Comparison of ENCODE assay signal across 7 cellular contexts in the genomic region with DNA sequence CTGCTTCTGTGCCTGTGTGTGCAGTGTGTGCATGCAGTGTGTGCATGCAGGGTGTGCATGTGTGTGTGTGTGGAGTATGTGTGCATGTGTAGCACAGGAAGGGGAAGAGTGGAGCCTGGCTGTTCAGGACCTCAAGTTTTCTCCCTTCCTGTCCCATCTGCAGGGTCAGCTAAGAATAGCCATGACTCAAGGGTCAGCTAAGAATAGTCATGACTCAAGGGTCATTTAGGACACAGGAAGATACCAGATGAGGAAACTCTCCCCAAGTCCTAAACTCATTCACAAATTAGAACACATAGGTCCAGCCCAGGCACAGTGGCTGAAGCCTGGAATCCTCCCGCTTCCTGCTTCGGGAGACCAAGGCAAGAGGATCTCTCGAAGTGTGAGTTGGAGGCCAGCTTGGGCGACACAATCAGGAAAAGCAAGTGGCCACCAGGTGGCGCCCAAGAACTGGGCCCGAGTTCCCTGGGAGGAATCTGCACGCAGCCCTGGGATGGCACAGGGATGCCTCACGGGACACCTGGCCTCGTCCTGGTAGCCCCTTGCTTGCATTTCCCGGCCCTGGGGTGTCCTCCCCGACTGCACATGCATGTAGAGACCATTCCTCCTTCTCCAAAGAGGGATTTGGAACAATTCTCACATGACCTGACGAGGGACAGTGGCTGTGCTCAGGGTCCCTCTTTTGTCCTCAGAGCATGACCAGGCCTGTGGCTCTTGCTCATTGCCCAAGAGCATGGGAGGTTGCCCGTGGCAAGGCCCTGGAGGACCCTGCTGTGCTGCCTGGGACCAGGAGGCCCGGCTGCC. TPM values are rescaled to one million over a fixed set of nuclear protein-coding genes. Genes with fewer than 3 reads are reported as not detected.
DNase-seq lines count a peak whose midpoint lies in the region; ATAC-seq and TF ChIP-seq lines count a peak whose summit lies in the region.

No MANE protein-coding gene starts in this region.

- H3K4me1 Mint-ChIP-seq in effector memory CD8-positive, alpha-beta T cell (ENCODE audit: low read depth in 2 of 2), result peaks cover 0 to 8% of the 10 kb centered on the region in 2 donors
- H3K4me1 Mint-ChIP-seq in naive thymus-derived CD8-positive, alpha-beta T cell, result peaks cover 4 to 22% (median 12%) of the 10 kb centered on the region in 4 donors

- peak; percentile 61 for ATAC-seq in effector memory CD8-positive, alpha-beta T cell (replicated peaks)
- peak in 1 of 2 donors; percentile 62 for ATAC-seq in naive thymus-derived CD8-positive, alpha-beta T cell
- no peak for ATAC-seq in stimulated activated naive CD8-positive, alpha-beta T cell treated with anti-CD3 and anti-CD28 coated beads, Interleukin-15, Interleukin-2, amounts not matched to agents 100 U/mL and 50 U/mL, for 24 hours

- no peaks in the 10 kb centered on the region for H3K9me3 ChIP-seq in HEK293 (ENCODE audit: control insufficient read depth, insufficient read depth, low read depth, low read length)

- H3K9me3 Mint-ChIP-seq in effector memory CD8-positive, alpha-beta T cell, result no peaks in the 10 kb centered on the region
- H3K9me3 Mint-ChIP-seq in naive thymus-derived CD8-positive, alpha-beta T cell, result no peaks in the 10 kb centered on the region

- peaks cover 24 to 45% of the 10 kb centered on the region in 2 donors for H3K27me3 Mint-ChIP-seq in effector memory CD8-positive, alpha-beta T cell
- H3K27me3 Mint-ChIP-seq in naive thymus-derived CD8-positive, alpha-beta T cell, result peaks cover 0 to 8% (median 3%) of the 10 kb centered on the region in 5 donors

- no peak for DNase-seq in GM12864 (ENCODE audit: low read depth)
- DNase-seq in NCI-H2196 treated with DMSO at 0.1 percent for 48 hours (lab: John Stamatoyannopoulos, UW; ENCODE audit: unreplicated experiment), result peak; percentile 16
- DNase-seq in activated CD4-positive, alpha-beta T cell treated with anti-CD3 and anti-CD28 coated beads, Interleukin-2, amount 50 U/mL, for 1 hour, result peak; percentile 74
- peak; percentile 65 to 67 (median 66) for DNase-seq in effector memory CD8-positive, alpha-beta T cell
- peak; percentile 17 to 74 (median 52) for DNase-seq in naive thymus-derived CD8-positive, alpha-beta T cell
- peak; percentile 84 for DNase-seq in stimulated activated naive CD8-positive, alpha-beta T cell treated with anti-CD3 and anti-CD28 coated beads, Interleukin-15, Interleukin-2, amounts not matched to agents 100 U/mL and 50 U/mL, for 24 hours

- no peak overlapping the region for H3K27ac Mint-ChIP-seq in effector memory CD8-positive, alpha-beta T cell
- no peak overlapping the region for H3K27ac Mint-ChIP-seq in naive thymus-derived CD8-positive, alpha-beta T cell

- no peaks in the 10 kb centered on the region for H3K36me3 Mint-ChIP-seq in effector memory CD8-positive, alpha-beta T cell (ENCODE audit: insufficient read depth)
- no peaks in the 10 kb centered on the region for H3K36me3 Mint-ChIP-seq in naive thymus-derived CD8-positive, alpha-beta T cell

- no peak overlapping the region for H3K27ac ChIP-seq in HEK293 (ENCODE audit: extremely low read depth, low read depth, low read length)

- CTCF ChIA-PET in HEK293 (lab: Yijun Ruan, JAX), result interaction anchor here (0.5 to 1.5 kb wide), 16 partner anchors 10 to 820 kb away, joined by 3 to 11 read pairs (median 3); no protein-coding TSS in a partner anchor

- H3K4me3 Mint-ChIP-seq in effector memory CD8-positive, alpha-beta T cell, result no peak overlapping the region
- H3K4me3 Mint-ChIP-seq in naive thymus-derived CD8-positive, alpha-beta T cell, result no peak overlapping the region

- no peaks in the 10 kb centered on the region for H3K36me3 ChIP-seq in HEK293 (ENCODE audit: control insufficient read depth in 2 of 2, insufficient read depth in 1 of 2, low read length in 2 of 2)

- no peak overlapping the region for H3K4me3 ChIP-seq in GM12864 (ENCODE audit: low read depth, low read length)
- no peak overlapping the region for H3K4me3 ChIP-seq in HEK293 (ENCODE audit: low read depth, low read length)

- TF ChIP-seq CTCF in GM12864 (IDR thresholded peaks at IDR 0.05; ENCODE audit: low read depth, low read length, missing control alignments) (peak; percentile 93), HEK293 (tag by site-specific recombination; IDR thresholded peaks at IDR 0.05) (peak; percentile 46; the same call in 1 of the 2 replicates)

- POLR2A ChIA-PET in HEK293 (lab: Yijun Ruan, JAX), result interaction anchor here (0.5 to 0.6 kb wide), 2 partner anchors 471 to 511 kb away, joined by 3 to 5 read pairs; no protein-coding TSS in a partner anchor
- POLR2A ChIA-PET in naive thymus-derived CD8-positive, alpha-beta T cell (lab: Charles Lee), result interaction anchor here (0.7 to 1.1 kb wide), 3 partner anchors 21 to 104 kb away, joined by 3 read pairs; no protein-coding TSS in a partner anchor

- no peaks in the 10 kb centered on the region for H3K4me1 ChIP-seq in HEK293 (ENCODE audit: control insufficient read depth, insufficient read depth, low read length)

TF ChIP-seq in HEK293, 187 proteins besides CTCF, POLR2A, EP300 and RAD21 (continues in another document):
- no peak for TF ChIP-seq GFI1B (tag by site-specific recombination; IDR thresholded peaks at IDR 0.05)
- TF ChIP-seq ZNF426 (tag by site-specific recombination; IDR thresholded peaks at IDR 0.05), result no peak
- TF ChIP-seq ZNF791 (tag by site-specific recombination; IDR thresholded peaks at IDR 0.05), result no peak
- TF ChIP-seq, protein P1, sequence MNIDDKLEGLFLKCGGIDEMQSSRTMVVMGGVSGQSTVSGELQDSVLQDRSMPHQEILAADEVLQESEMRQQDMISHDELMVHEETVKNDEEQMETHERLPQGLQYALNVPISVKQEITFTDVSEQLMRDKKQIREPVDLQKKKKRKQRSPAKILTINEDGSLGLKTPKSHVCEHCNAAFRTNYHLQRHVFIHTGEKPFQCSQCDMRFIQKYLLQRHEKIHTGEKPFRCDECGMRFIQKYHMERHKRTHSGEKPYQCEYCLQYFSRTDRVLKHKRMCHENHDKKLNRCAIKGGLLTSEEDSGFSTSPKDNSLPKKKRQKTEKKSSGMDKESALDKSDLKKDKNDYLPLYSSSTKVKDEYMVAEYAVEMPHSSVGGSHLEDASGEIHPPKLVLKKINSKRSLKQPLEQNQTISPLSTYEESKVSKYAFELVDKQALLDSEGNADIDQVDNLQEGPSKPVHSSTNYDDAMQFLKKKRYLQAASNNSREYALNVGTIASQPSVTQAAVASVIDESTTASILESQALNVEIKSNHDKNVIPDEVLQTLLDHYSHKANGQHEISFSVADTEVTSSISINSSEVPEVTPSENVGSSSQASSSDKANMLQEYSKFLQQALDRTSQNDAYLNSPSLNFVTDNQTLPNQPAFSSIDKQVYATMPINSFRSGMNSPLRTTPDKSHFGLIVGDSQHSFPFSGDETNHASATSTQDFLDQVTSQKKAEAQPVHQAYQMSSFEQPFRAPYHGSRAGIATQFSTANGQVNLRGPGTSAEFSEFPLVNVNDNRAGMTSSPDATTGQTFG (tag by site-specific recombination; IDR thresholded peaks at IDR 0.05; ENCODE audit: borderline replicate concordance), result no peak
- TF ChIP-seq ZNF654 (tag by site-specific recombination; IDR thresholded peaks at IDR 0.05; ENCODE audit: low read depth), result peak; percentile 44
- no peak for TF ChIP-seq ZNF623 (tag by site-specific recombination; IDR thresholded peaks at IDR 0.05)
- no peak for TF ChIP-seq ZNF560 (tag by site-specific recombination; IDR thresholded peaks at IDR 0.05; ENCODE audit: borderline replicate concordance)
- no peak for TF ChIP-seq ZNF24 (tag by site-specific recombination; IDR thresholded peaks at IDR 0.05)
- TF ChIP-seq, protein P2, sequence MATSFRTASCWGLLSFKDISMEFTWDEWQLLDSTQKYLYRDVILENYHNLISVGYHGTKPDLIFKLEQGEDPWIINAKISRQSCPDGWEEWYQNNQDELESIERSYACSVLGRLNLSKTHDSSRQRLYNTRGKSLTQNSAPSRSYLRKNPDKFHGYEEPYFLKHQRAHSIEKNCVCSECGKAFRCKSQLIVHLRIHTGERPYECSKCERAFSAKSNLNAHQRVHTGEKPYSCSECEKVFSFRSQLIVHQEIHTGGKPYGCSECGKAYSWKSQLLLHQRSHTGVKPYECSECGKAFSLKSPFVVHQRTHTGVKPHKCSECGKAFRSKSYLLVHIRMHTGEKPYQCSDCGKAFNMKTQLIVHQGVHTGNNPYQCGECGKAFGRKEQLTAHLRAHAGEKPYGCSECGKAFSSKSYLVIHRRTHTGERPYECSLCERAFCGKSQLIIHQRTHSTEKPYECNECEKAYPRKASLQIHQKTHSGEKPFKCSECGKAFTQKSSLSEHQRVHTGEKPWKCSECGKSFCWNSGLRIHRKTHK (tag by site-specific recombination; IDR thresholded peaks at IDR 0.05), result no peak
- TF ChIP-seq ZSCAN30 (tag by site-specific recombination; IDR thresholded peaks at IDR 0.05), result peak; percentile 36; the same call in 1 of the 2 replicates
- TF ChIP-seq, protein P3, sequence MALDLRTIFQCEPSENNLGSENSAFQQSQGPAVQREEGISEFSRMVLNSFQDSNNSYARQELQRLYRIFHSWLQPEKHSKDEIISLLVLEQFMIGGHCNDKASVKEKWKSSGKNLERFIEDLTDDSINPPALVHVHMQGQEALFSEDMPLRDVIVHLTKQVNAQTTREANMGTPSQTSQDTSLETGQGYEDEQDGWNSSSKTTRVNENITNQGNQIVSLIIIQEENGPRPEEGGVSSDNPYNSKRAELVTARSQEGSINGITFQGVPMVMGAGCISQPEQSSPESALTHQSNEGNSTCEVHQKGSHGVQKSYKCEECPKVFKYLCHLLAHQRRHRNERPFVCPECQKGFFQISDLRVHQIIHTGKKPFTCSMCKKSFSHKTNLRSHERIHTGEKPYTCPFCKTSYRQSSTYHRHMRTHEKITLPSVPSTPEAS (tag by site-specific recombination; IDR thresholded peaks at IDR 0.05), result peak; percentile 92
- no peak for TF ChIP-seq ZNF792 (tag by site-specific recombination; IDR thresholded peaks at IDR 0.05)
- TF ChIP-seq MYNN (tag by site-specific recombination; IDR thresholded peaks at IDR 0.05; ENCODE audit: borderline replicate concordance), result no peak
- TF ChIP-seq ZNF140 (tag by site-specific recombination; IDR thresholded peaks at IDR 0.05), result no peak

RNA-seq across cellular contexts. Expression of gene VOPP1, which starts 21.4 kb away (rescaled TPM):
- total RNA-seq in naive thymus-derived CD8-positive, alpha-beta T cell, result 10 to 100 TPM; 47.0 to 48.9 TPM
- 10 to 100 TPM; 19.5 to 31.5 (median 20.9) TPM for polyA plus RNA-seq in naive thymus-derived CD8-positive, alpha-beta T cell
